8 cellular contexts compared by ENCODE assay signal in genomic region chr3:136250226-136250861, GRCh38. TPM values are rescaled to one million over a fixed set of nuclear protein-coding genes. Genes with fewer than 3 reads are reported as not detected.
DNase-seq lines count a peak whose midpoint lies in the region; ATAC-seq and TF ChIP-seq lines count a peak whose summit lies in the region.

Gene PCCB (plus strand): TSS chr3:136250340. CDS start chr3:136250376, 36 bp downstream.

- peak; percentile 88 for TF ChIP-seq CTCF in C4-2B (conservative IDR thresholded peaks at IDR 0.05)

- H3K4me3 Mint-ChIP-seq in activated CD4-positive, alpha-beta T cell treated with anti-CD3 and anti-CD28 coated beads, Interleukin-2, amount 10 ng/mL, durations not matched to agents 7 days and 5 days: peak within 1 kb of the TSS; percentile 88

- peak within 1 kb of the TSS; percentile 94 for H3K27ac Mint-ChIP-seq in activated CD4-positive, alpha-beta T cell treated with anti-CD3 and anti-CD28 coated beads, Interleukin-2, amount 10 ng/mL, durations not matched to agents 7 days and 5 days

- no peaks in the 10 kb centered on the region for H3K27me3 Mint-ChIP-seq in activated CD4-positive, alpha-beta T cell treated with anti-CD3 and anti-CD28 coated beads, Interleukin-2, amount 10 ng/mL, durations not matched to agents 7 days and 5 days

- no peaks in the 10 kb centered on the region for H3K36me3 Mint-ChIP-seq in activated CD4-positive, alpha-beta T cell treated with anti-CD3 and anti-CD28 coated beads, Interleukin-2, amount 10 ng/mL, durations not matched to agents 7 days and 5 days (ENCODE audit: low read depth)

- ATAC-seq in GM19328 (IDR thresholded peaks at IDR 0.05; ENCODE audit: unreplicated experiment) (peak; percentile 99), HG03520 (IDR thresholded peaks at IDR 0.05; ENCODE audit: unreplicated experiment) (peak; percentile 97), left lobe of liver (peak; percentile 85)

- H3K4me1 Mint-ChIP-seq in activated CD4-positive, alpha-beta T cell treated with anti-CD3 and anti-CD28 coated beads, Interleukin-2, amount 10 ng/mL, durations not matched to agents 7 days and 5 days: peaks cover 21% of the 10 kb centered on the region

- POLR2A ChIA-PET in activated CD4-positive, alpha-beta T cell treated with anti-CD3 and anti-CD28 coated beads, Interleukin-2, amount 10 ng/mL, durations not matched to agents 7 days and 5 days (lab: Charles Lee): interaction anchor here (0.7 kb wide), 1 partner anchor 53 kb away, joined by 3 read pairs; no protein-coding TSS in a partner anchor

- CTCF ChIA-PET in activated CD4-positive, alpha-beta T cell treated with anti-CD3 and anti-CD28 coated beads, Interleukin-2, amount 10 ng/mL, durations not matched to agents 7 days and 5 days (lab: Charles Lee): interaction anchor here (3.8 kb wide), 1 partner anchor 502 kb away, joined by 12 read pairs; the partner anchor contains the start of gene STAG1

- peak within 1 kb of the TSS; percentile 78 for H3K27ac ChIP-seq in C4-2B

- H3K9me3 Mint-ChIP-seq in activated CD4-positive, alpha-beta T cell treated with anti-CD3 and anti-CD28 coated beads, Interleukin-2, amount 10 ng/mL, durations not matched to agents 7 days and 5 days: no peaks in the 10 kb centered on the region

- DNase-seq in NCI-H526 treated with DMSO at 0.1 percent for 48 hours (lab: John Stamatoyannopoulos, UW) (peak; percentile 98), cortex of kidney (lab: John Stamatoyannopoulos, UW) (peak; percentile 94), left lobe of liver (ENCODE audit: low spot score) (peak; percentile 98)
- DNase-seq in activated CD4-positive, alpha-beta T cell treated with anti-CD3 and anti-CD28 coated beads, Interleukin-2, amount 10 ng/mL, durations not matched to agents 7 days and 5 days: peak; percentile 93
- DNase-seq in stimulated activated CD4-positive, alpha-beta T cell treated with anti-CD3 and anti-CD28 coated beads, Interleukin-2, amount 100 ng/mL, for 4 hours (ENCODE audit: low read depth): peak; percentile 92

RNA-seq across cellular contexts. Expression of gene PCCB, which starts in this region (rescaled TPM):
- total RNA-seq in activated CD4-positive, alpha-beta T cell treated with anti-CD3 and anti-CD28 coated beads, Interleukin-2, amount 10 ng/mL, durations not matched to agents 7 days and 5 days: 10 to 100 TPM; 17.3 to 19.9 TPM
- 122 TPM for total RNA-seq in left lobe of liver

Comparison
In these comparisons a context has a peak if more than half of its experiments do, and no peak if none do; other contexts are left out.
1. Peak in every context shown above with its lines: DNase-seq, ATAC-seq and H3K27ac ChIP-seq.